In the genomic region with DNA sequence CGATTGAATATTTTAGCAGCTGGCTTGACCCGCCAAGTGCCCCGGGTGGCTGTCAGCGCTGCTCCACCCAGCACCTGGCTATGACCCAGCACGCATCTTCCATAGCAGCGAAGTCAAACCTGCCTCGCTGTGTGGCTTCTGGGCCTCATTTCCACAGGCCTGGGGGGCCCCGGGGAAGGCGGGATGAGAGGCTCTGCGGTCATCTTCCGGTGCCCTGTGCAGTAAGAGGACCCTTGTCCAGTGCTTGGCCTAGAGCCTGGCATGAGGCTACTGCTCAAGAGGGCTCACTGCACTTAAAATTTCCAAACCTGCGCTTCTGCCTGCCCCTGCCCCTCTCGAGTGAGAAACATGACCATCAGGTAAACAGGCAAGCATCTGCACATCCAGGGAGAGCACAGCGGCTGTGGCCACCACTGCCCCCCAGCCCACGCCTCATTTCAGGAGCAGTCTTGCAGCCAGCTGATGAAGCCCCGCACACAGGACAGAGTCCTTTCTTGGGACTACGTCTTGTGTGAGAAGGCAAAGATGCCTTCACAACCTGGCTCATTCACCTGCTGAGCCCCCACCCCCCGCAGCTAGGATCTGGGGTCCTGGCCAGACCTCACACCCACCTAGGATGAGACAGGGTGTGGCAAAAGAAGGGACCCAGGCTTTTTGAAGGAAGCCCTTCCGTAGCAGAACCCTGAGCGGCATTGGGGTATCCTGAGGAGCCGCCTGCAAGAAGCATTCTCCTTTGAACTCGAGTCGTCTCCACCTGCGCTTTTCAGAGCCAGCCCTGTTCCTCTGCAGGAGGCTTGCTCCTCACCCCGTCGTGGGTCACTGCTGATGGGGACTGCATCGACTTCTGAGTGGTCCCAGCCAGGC, we compare ENCODE assay signal across 21 cellular contexts.
DNase-seq lines count a peak whose midpoint lies in the region; ATAC-seq, FAIRE-seq and TF ChIP-seq lines count a peak whose summit lies in the region.
"Had no signal": no experiment of that assay in that cellular context is flagged by ENCODE, and none has a peak within 500 bp of the region (broad histone marks: within the 10 kb centered on the region; RNA-seq: fewer than 3 reads in every experiment).

No MANE protein-coding gene starts in this region.

- peaks cover 0 to 25% (median 12%) of the 10 kb centered on the region in 4 experiments; a peak in 6 of 7 replicates for H3K27me3 ChIP-seq in H1 (replicated peaks in 1 of 4; ENCODE audit: control insufficient read depth in 3 of 4, extremely low read depth in 1 of 4, insufficient read depth in 3 of 4, low read length in 3 of 4)
- H3K27me3 ChIP-seq in sigmoid colon = peaks cover 18 to 93% (median 46%) of the 10 kb centered on the region in 3 donors

- H3K36me3 ChIP-seq in H1 (ENCODE audit: control insufficient read depth in 2 of 4, insufficient read depth in 4 of 4, low read length in 3 of 4) (no peaks in the 10 kb centered on the region; a peak in 1 of 8 replicates), sigmoid colon (no peaks in the 10 kb centered on the region)
- H3K36me3 ChIP-seq: thyroid gland had no signal

- no peak overlapping the region for H3K4me2 ChIP-seq in H1 (ENCODE audit: insufficient read depth in 1 of 2, low read depth in 2 of 2, low read length in 2 of 2)
- H3K4me2 ChIP-seq: PC-9, SK-N-SH had no signal

- peaks cover 8 to 16% of the 10 kb centered on the region in 2 donors for H3K4me1 Mint-ChIP-seq in effector memory CD8-positive, alpha-beta T cell (ENCODE audit: low read depth in 2 of 2)

- POLR2A ChIA-PET in GM10248 (lab: Yijun Ruan, JAX) = no interaction called here
- POLR2A ChIA-PET in H1 (lab: Charles Lee; ENCODE audit: partially characterized antibody) = interaction anchor here (2.5 kb wide), 1 partner anchor 12 kb away, joined by 10 read pairs; no protein-coding TSS in a partner anchor

- TF ChIP-seq RAD21 in H1 (IDR thresholded peaks at IDR 0.05 in 1 of 2, conservative IDR thresholded peaks at IDR 0.05 in 1 of 2; ENCODE audit: low read depth in 2 of 2, low read length in 2 of 2) = no peak

- peaks cover 9% of the 10 kb centered on the region for H3K23me2 ChIP-seq in H1 (ENCODE audit: low read depth, low read length)

- H3K27ac Mint-ChIP-seq in effector memory CD8-positive, alpha-beta T cell = no peak overlapping the region
- H3K27ac Mint-ChIP-seq: endodermal cell; stimulated activated naive B cell treated with anti-CD40 and anti-IgM and Interleukin-4, amounts not matched to agents 10 μg/mL and 1 μg/mL and 100 μg/mL, for 72 hours had no signal

- H3K9ac ChIP-seq in H1 (replicated peaks in 1 of 4; ENCODE audit: extremely low read depth in 1 of 4, low read depth in 3 of 4, low read length in 3 of 4) = no peak overlapping the region
- H3K9ac ChIP-seq: GM23248, SK-N-SH had no signal

- H3K4me3 Mint-ChIP-seq in effector memory CD8-positive, alpha-beta T cell = no peak overlapping the region
- H3K4me3 Mint-ChIP-seq: endodermal cell; stimulated activated naive B cell treated with anti-CD40 and anti-IgM and Interleukin-4, amounts not matched to agents 10 μg/mL and 1 μg/mL and 100 μg/mL, for 72 hours had no signal

- intact Hi-C loops in sigmoid colon (cut with DNase I) = no loop called here

- 87% methylated on average over 27 of the region's 27 CpGs; no CpG with 5 or more reads in 1 of the 2 experiments for WGBS in H1 (ENCODE audit: extremely low coverage in 1 of 2, insufficient coverage in 1 of 2, insufficient read length in 1 of 2, insufficient replicate concordance in 2 of 2, low coverage in 1 of 2, low lambda C conversion rate in 2 of 2, missing lambda C conversion rate in 1 of 2), 2 experiments
- WGBS in sigmoid colon, 2 donors = 71 to 75% methylated on average over 27 of the region's 27 CpGs

- H3K27me3 Mint-ChIP-seq in effector memory CD8-positive, alpha-beta T cell = peaks cover 74 to 93% of the 10 kb centered on the region in 2 donors

- H2BK15ac ChIP-seq in H1 (ENCODE audit: low read length) = 0 out of 2 replicates have a peak overlapping the region, but pooled peaks have one; percentile 34

- H4K20me1 ChIP-seq in H1 (replicated peaks in 1 of 2; ENCODE audit: control insufficient read depth in 1 of 2, insufficient read depth in 2 of 2, low read length in 2 of 2) = no peaks in the 10 kb centered on the region

- H3K79me2 ChIP-seq in H1 (ENCODE audit: control insufficient read depth in 1 of 2, insufficient read depth in 2 of 2, low read length in 2 of 2) = no peaks in the 10 kb centered on the region

- H2AFZ ChIP-seq in H1 (ENCODE audit: low read length) = no peak overlapping the region
- H2AFZ ChIP-seq: GM23248, PC-9 had no signal

- peak overlapping the region; percentile 45; the same call in 1 of the 2 replicates for H2BK12ac ChIP-seq in H1 (ENCODE audit: low read depth, low read length)

- H4K91ac ChIP-seq in H1 (replicated peaks; ENCODE audit: insufficient read length, low read length) = peak overlapping the region; percentile 22

- H3K4ac ChIP-seq in H1 (replicated peaks; ENCODE audit: insufficient read length, low read depth, low read length) = no peak overlapping the region

- no peaks in the 10 kb centered on the region for H3K79me1 ChIP-seq in H1 (ENCODE audit: low read depth, low read length)

- no peaks in the 10 kb centered on the region for H3K36me3 Mint-ChIP-seq in effector memory CD8-positive, alpha-beta T cell (ENCODE audit: insufficient read depth)
- H3K36me3 Mint-ChIP-seq: stimulated activated naive B cell treated with anti-CD40 and anti-IgM and Interleukin-4, amounts not matched to agents 10 μg/mL and 1 μg/mL and 100 μg/mL, for 72 hours had no signal

- peak overlapping the region; percentile 54; the same call in 1 of the 2 replicates for H2AK5ac ChIP-seq in H1 (ENCODE audit: low read depth, low read length)

- no peak overlapping the region for H3K23ac ChIP-seq in H1 (ENCODE audit: insufficient read length)

- H3K9me3 ChIP-seq in H1 (ENCODE audit: insufficient read depth in 2 of 2, low read depth in 1 of 2, low read length in 1 of 2) (no peaks in the 10 kb centered on the region), sigmoid colon (no peaks in the 10 kb centered on the region)
- H3K9me3 ChIP-seq: SK-N-SH, thyroid gland had no signal

- no peak overlapping the region for H3K56ac ChIP-seq in H1 (replicated peaks; ENCODE audit: insufficient read length, low read depth, low read length)

- H3K4me3 ChIP-seq in H1 (ENCODE audit: extremely low read depth in 1 of 4, insufficient read depth in 2 of 4, low read depth in 3 of 4, low read length in 4 of 4) = no peak overlapping the region
- no peak overlapping the region for H3K4me3 ChIP-seq in sigmoid colon
- H3K4me3 ChIP-seq: GM23248, PC-9, thyroid gland had no signal

- peak overlapping the region; percentile 66; the same call in 1 of the 2 replicates for H2BK20ac ChIP-seq in H1 (ENCODE audit: low read length)

- H3K9me3 Mint-ChIP-seq in effector memory CD8-positive, alpha-beta T cell = no peaks in the 10 kb centered on the region
- H3K9me3 Mint-ChIP-seq: endodermal cell; stimulated activated naive B cell treated with anti-CD40 and anti-IgM and Interleukin-4, amounts not matched to agents 10 μg/mL and 1 μg/mL and 100 μg/mL, for 72 hours had no signal

- H3K4me1 ChIP-seq in H1 (replicated peaks in 1 of 4; ENCODE audit: control insufficient read depth in 3 of 4, insufficient read depth in 4 of 4, low read length in 3 of 4) (peaks cover 7 to 43% (median 29%) of the 10 kb centered on the region in 4 experiments), sigmoid colon (peaks cover 0 to 10% (median 8%) of the 10 kb centered on the region in 4 donors)
- H3K4me1 ChIP-seq: thyroid gland had no signal

- H3K27ac ChIP-seq in H1 (ENCODE audit: low read depth, low read length) (no peak overlapping the region), sigmoid colon (no peak overlapping the region)
- H3K27ac ChIP-seq: GM23248, PC-9, thyroid gland had no signal

- ATAC-seq in effector memory CD8-positive, alpha-beta T cell (replicated peaks) = no peak
- ATAC-seq: right cardiac atrium had no signal

- no peak overlapping the region; the same call in none of the 2 replicates for H4K8ac ChIP-seq in H1 (ENCODE audit: extremely low read depth, insufficient read depth, low read length)

- no peak for TF ChIP-seq CTCF in GM10248 (IDR thresholded peaks at IDR 0.05; ENCODE audit: control extremely low read depth, extremely low read depth, low read depth, missing control alignments)
- TF ChIP-seq CTCF in H1 (IDR thresholded peaks at IDR 0.05; ENCODE audit: control extremely low read depth in 1 of 3, insufficient read depth in 1 of 3, low read depth in 1 of 3, low read length in 3 of 3) = no peak
- no peak for TF ChIP-seq CTCF in sigmoid colon (IDR thresholded peaks at IDR 0.05)

- CTCF ChIA-PET in GM10248 (lab: Yijun Ruan, JAX) (interaction anchor here (1.5 kb wide), 1 partner anchor 80 kb away, joined by 4 read pairs; no protein-coding TSS in a partner anchor), H1 (lab: Charles Lee; ENCODE audit: partially characterized antibody) (interaction anchor here (0.6 to 9.4 kb wide), 12 partner anchors 10 to 82 kb away, joined by 3 to 56 read pairs (median 4); no protein-coding TSS in a partner anchor)

- DNase-seq in GM10248 (ENCODE audit: extremely low spot score) (peak; percentile 4), NCI-H1092 treated with DMSO at 0.1 percent for 48 hours (lab: John Stamatoyannopoulos, UW) (peak; percentile 75), H1 (ENCODE audit: low read depth in 1 of 2, low spot score in 2 of 2) (peak in 1 of 2 experiments; percentile 47), sigmoid colon (peak; percentile 46), NCI-H748 treated with DMSO at 0.1 percent for 48 hours (lab: John Stamatoyannopoulos, UW) (no peak), cortex of kidney (lab: John Stamatoyannopoulos, UW) (no peak)
- DNase-seq in effector memory CD8-positive, alpha-beta T cell = no peak
- DNase-seq: activated CD4-positive, CD25-positive, alpha-beta regulatory T cell treated with anti-CD3 and anti-CD28 coated beads, Interleukin-2, amount 50 U/mL, for 72 hours; activated naive CD4-positive, alpha-beta T cell treated with Interleukin-2 at 50 U/mL for 16 hours; central memory CD4-positive, alpha-beta T cell; GM23248; KBM-7; NCI-H2107; NCI-H82; PC-9; right cardiac atrium; stimulated activated naive B cell treated with anti-CD40 and anti-IgM and Interleukin-4, amounts not matched to agents 10 μg/mL and 1 μg/mL and 100 μg/mL, for 72 hours; T-helper 9 cell; thyroid gland had no signal

- TF ChIP-seq EP300 in H1 (IDR thresholded peaks at IDR 0.05; ENCODE audit: borderline replicate concordance in 1 of 2, low read depth in 2 of 2, low read length in 2 of 2) (no peak), sigmoid colon (IDR thresholded peaks at IDR 0.05) (no peak)

- H3K18ac ChIP-seq in H1 (ENCODE audit: extremely low read depth, low read length) = no peak overlapping the region

- no peak for FAIRE-seq in H1 (lab: Jason Lieb, UNC)

- no peak overlapping the region for H4K5ac ChIP-seq in H1 (ENCODE audit: insufficient read length, low read depth, low read length)

- no peak overlapping the region for H3K14ac ChIP-seq in H1 (ENCODE audit: insufficient read length)

- H2BK120ac ChIP-seq in H1 (replicated peaks; ENCODE audit: low read depth, low read length) = no peak overlapping the region

- no peak overlapping the region for H2BK5ac ChIP-seq in H1 (ENCODE audit: low read depth, low read length)

- no peak for TF ChIP-seq POLR2A in H1 (IDR thresholded peaks at IDR 0.05; ENCODE audit: control extremely low read depth in 1 of 2, low read depth in 2 of 2, low read length in 2 of 2)
- TF ChIP-seq POLR2A in sigmoid colon (IDR thresholded peaks at IDR 0.05) = no peak

TF ChIP-seq in H1, 55 proteins besides CTCF, POLR2A, EP300 and RAD21 (continues in another document):
- TF ChIP-seq SRF (IDR thresholded peaks at IDR 0.05; ENCODE audit: low read depth, low read length) = no peak

Comparison
In these comparisons a context has a peak if more than half of its experiments do, and no peak if none do; other contexts are left out.
1. DNase-seq: peak in GM10248 (single experiment), NCI-H1092 treated with DMSO at 0.1 percent for 48 hours (single experiment) and sigmoid colon (single experiment); none in NCI-H748 treated with DMSO at 0.1 percent for 48 hours (single experiment), effector memory CD8-positive, alpha-beta T cell (0 of 3) and cortex of kidney (single experiment).